10 cellular contexts compared by ENCODE assay signal in the genomic region with DNA sequence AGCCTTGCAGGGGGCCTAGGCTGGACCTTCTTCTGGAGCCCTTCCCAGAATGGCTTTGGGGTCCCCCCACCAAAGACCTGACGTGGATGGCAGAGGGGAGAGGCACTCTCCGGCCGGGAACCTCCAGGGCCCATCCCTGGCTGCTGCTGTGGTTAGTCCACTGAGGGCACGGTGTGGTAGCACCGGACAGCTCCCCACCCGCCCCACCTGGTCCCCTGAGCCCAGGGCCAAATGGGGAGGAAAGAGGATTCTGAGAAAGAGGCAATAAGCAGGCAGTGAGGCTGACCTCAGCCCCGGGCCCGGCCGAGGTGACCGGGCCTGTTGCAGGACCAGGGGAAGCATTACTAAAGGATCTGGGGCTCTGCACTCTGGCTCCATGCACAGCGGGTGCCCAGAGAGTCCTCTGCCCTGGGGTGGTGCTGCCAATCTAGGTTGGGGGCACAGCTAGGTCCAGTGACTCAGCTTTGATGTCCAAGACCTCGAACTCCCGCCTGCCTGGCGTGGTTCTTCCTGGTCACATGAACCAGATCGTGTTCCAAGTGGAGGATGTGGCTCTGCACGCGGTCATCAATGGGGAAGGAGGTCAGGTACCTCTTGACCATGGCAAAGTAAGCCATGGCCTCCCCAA. TPM values are rescaled to one million over a fixed set of nuclear protein-coding genes. Genes with fewer than 3 reads are reported as not detected.
DNase-seq lines count a peak whose midpoint lies in the region; ATAC-seq, FAIRE-seq and TF ChIP-seq lines count a peak whose summit lies in the region.
"Had no signal": no experiment of that assay in that cellular context is flagged by ENCODE, and none has a peak within 500 bp of the region (broad histone marks: within the 10 kb centered on the region; RNA-seq: fewer than 3 reads in every experiment).

No MANE protein-coding gene starts in this region.

- TF ChIP-seq RAD21 in GM12878 (IDR thresholded peaks at IDR 0.05; ENCODE audit: insufficient read depth, low read depth, low read length), result no peak

- H3K36me3 Mint-ChIP-seq in GM23338 (ENCODE audit: low read depth), result peaks cover 6% of the 10 kb centered on the region

- H3K36me3 ChIP-seq in GM23338 (ENCODE audit: insufficient read depth) (no peaks in the 10 kb centered on the region), GM12878 (ENCODE audit: control insufficient read depth in 2 of 2, insufficient read depth in 2 of 2, low read length in 1 of 2) (no peaks in the 10 kb centered on the region), muscle layer of duodenum (ENCODE audit: control insufficient read depth in 1 of 2, insufficient read depth in 2 of 2, low read length in 2 of 2) (no peaks in the 10 kb centered on the region)
- H3K36me3 ChIP-seq: adrenal gland had no signal

- H2AFZ ChIP-seq in GM23338 (no peak overlapping the region), GM12878 (ENCODE audit: control insufficient read depth, low read depth, low read length) (no peak overlapping the region)

- intact Hi-C loops in GM12878 (cut with micrococcal nuclease; ENCODE audit: unreplicated experiment), result loop anchor here (5.0 to 10.0 kb wide), 2 partner anchors 67 to 230 kb away; partner anchors contain the start of gene RNF24

- H4K20me1 ChIP-seq in GM23338 (replicated peaks; ENCODE audit: insufficient read depth), result peaks cover 25% of the 10 kb centered on the region
- H4K20me1 ChIP-seq in GM12878 (ENCODE audit: control insufficient read depth, insufficient read depth), result no peaks in the 10 kb centered on the region

- H3K27me3 ChIP-seq in GM23338 (ENCODE audit: insufficient read depth), result peaks cover 45% of the 10 kb centered on the region
- peaks cover 0 to 2% of the 10 kb centered on the region in 2 experiments; a peak in 1 of 4 replicates for H3K27me3 ChIP-seq in GM12878 (replicated peaks in 1 of 2; ENCODE audit: control insufficient read depth in 2 of 2, insufficient read depth in 2 of 2, low read length in 1 of 2)
- H3K27me3 ChIP-seq in muscle layer of duodenum (ENCODE audit: low read depth, low read length), result no peaks in the 10 kb centered on the region
- H3K27me3 ChIP-seq: adrenal gland had no signal

- H3K4me3 Mint-ChIP-seq in GM23338, result peak overlapping the region; percentile 39; the same call in 1 of the 3 replicates

- ATAC-seq in GM23338 (no peak), GM12878 (no peak), GM21576 (IDR thresholded peaks at IDR 0.05; ENCODE audit: unreplicated experiment) (no peak)

- CTCF ChIA-PET in GM12878 (lab: Yijun Ruan, JAX), result interaction anchor here (0.5 to 1.4 kb wide), 2 partner anchors 16 to 18 kb away, joined by 3 to 4 read pairs; no protein-coding TSS in a partner anchor

- H3K79me2 ChIP-seq in GM23338 (replicated peaks; ENCODE audit: insufficient read depth) (no peaks in the 10 kb centered on the region; the same call in 1 of the 2 replicates), GM12878 (ENCODE audit: control insufficient read depth, insufficient read depth, low read length) (peaks cover 14% of the 10 kb centered on the region)

- no peaks in the 10 kb centered on the region for H3K9me2 ChIP-seq in GM23338 (ENCODE audit: insufficient read depth)

- no peak overlapping the region for H3K9ac ChIP-seq in GM12878 (ENCODE audit: control insufficient read depth, insufficient read depth, low read length)

- TSS peak; percentile 97 for BruUV-seq in GM12878 (replicated peaks; lab: Mats Ljungman, UMichigan)

- H3F3A ChIP-seq in GM23338 (replicated peaks; ENCODE audit: low read depth), result peaks cover 7% of the 10 kb centered on the region; the same call in 1 of the 2 replicates

- POLR2A ChIA-PET in GM12878 (lab: Charles Lee), result no interaction called here

- peaks cover 18% of the 10 kb centered on the region for H3K27me3 Mint-ChIP-seq in GM23338 (ENCODE audit: insufficient read depth, low read depth, poor library complexity)

- peaks cover 27% of the 10 kb centered on the region for H3K4me1 Mint-ChIP-seq in GM23338

- TF ChIP-seq EP300 in GM12878 (IDR thresholded peaks at IDR 0.05; ENCODE audit: borderline replicate concordance in 1 of 2, control insufficient read depth in 1 of 2, low read depth in 2 of 2, low read length in 2 of 2), result no peak

- SMC1A ChIA-PET in GM12878 (lab: Charles Lee; ENCODE audit: uncharacterized antibody, unreplicated experiment), result no interaction called here

- RAD21 ChIA-PET in GM12878 (lab: Charles Lee; ENCODE audit: unreplicated experiment), result no interaction called here

- H3K27ac ChIP-seq in 22Rv1 (peak overlapping the region; percentile 80), GM23338 (ENCODE audit: low read depth) (no peak overlapping the region), GM12878 (ENCODE audit: control insufficient read depth, insufficient read depth) (no peak overlapping the region), muscle layer of duodenum (ENCODE audit: low read length) (no peak overlapping the region)

- in situ Hi-C loops in GM12878 (cut with MboI), result loop anchor here (5.0 kb wide), 1 partner anchor 303 kb away; no protein-coding TSS in a partner anchor

- no peaks in the 10 kb centered on the region for H3K9me3 ChIP-seq in GM12878 (replicated peaks; ENCODE audit: control insufficient read depth, insufficient read depth, low read length)
- H3K9me3 ChIP-seq in muscle layer of duodenum (ENCODE audit: control insufficient read depth in 1 of 2, low read length in 2 of 2), result no peaks in the 10 kb centered on the region
- H3K9me3 ChIP-seq: adrenal gland had no signal

- H3K4me3 ChIP-seq in GM23338 (no peak overlapping the region), GM12878 (no peak overlapping the region), muscle layer of duodenum (ENCODE audit: low read depth in 1 of 2, low read length in 2 of 2) (peak overlapping the region; percentile 30 to 73)

- WGBS in GM12878 (ENCODE audit: insufficient coverage, insufficient replicate concordance, low lambda C conversion rate, missing lambda C conversion rate), result 92% methylated on average over 17 of the region's 17 CpGs

- no peaks in the 10 kb centered on the region for H3K9me3 Mint-ChIP-seq in GM23338

- H3K4me2 ChIP-seq in GM23338, result no peak overlapping the region
- H3K4me2 ChIP-seq in GM12878 (ENCODE audit: control insufficient read depth, insufficient read depth), result peak overlapping the region; percentile 72

- H3K27ac Mint-ChIP-seq in GM23338, result no peak overlapping the region

- no peak for TF ChIP-seq POLR2A in GM12878 (IDR thresholded peaks at IDR 0.05; ENCODE audit: low read depth, low read length)

- H3K4me1 ChIP-seq in GM23338 (ENCODE audit: insufficient read depth), result peaks cover 7% of the 10 kb centered on the region; the same call in 1 of the 2 replicates
- peaks cover 17% of the 10 kb centered on the region for H3K4me1 ChIP-seq in GM12878 (ENCODE audit: control insufficient read depth, insufficient read depth, low read length)
- peaks cover 16 to 41% of the 10 kb centered on the region in 2 donors for H3K4me1 ChIP-seq in muscle layer of duodenum (ENCODE audit: control insufficient read depth in 1 of 2, insufficient read depth in 2 of 2, low read length in 2 of 2)

- no peak for FAIRE-seq in GM12878 (lab: Jason Lieb, UNC)

- no peak for DNase-seq in GM23338 (ENCODE audit: low spot score)
- no peak for DNase-seq in GM12878 (ENCODE audit: low read depth, low spot score)
- no peak for DNase-seq in NOMO-1 treated with DMSO at 0.1 percent for 48 hours (lab: John Stamatoyannopoulos, UW; ENCODE audit: unreplicated experiment)
- DNase-seq in NCI-H748 treated with DMSO at 0.1 percent for 48 hours (lab: John Stamatoyannopoulos, UW), result no peak
- DNase-seq in NCI-H2107 treated with DMSO at 0.1 percent for 48 hours (lab: John Stamatoyannopoulos, UW; ENCODE audit: unreplicated experiment), result no peak
- DNase-seq: DMS79 had no signal

- no peak for TF ChIP-seq CTCF in 22Rv1 (IDR thresholded peaks at IDR 0.05)
- TF ChIP-seq CTCF in GM23338 (conservative IDR thresholded peaks at IDR 0.05; ENCODE audit: low read depth in 2 of 2), result no peak
- TF ChIP-seq CTCF in GM12878 (IDR thresholded peaks at IDR 0.05 in 2 of 3, conservative IDR thresholded peaks at IDR 0.05 in 1 of 3; ENCODE audit: control insufficient read depth in 2 of 3, extremely low read depth in 1 of 3, insufficient read depth in 1 of 3, low read depth in 3 of 3, low read length in 3 of 3), result no peak

RNA-seq across cellular contexts. Expression of gene CENPB, which starts 2.2 kb away (rescaled TPM):
- 44.3 and 52.1 TPM in 2 replicates for total RNA-seq in GM23338 (2014; rRNA removed; shearing (Covaris generic))
- polyA plus RNA-seq in GM23338 (2016; fragmentation: Nextera tagmentation; extraction: Ambion mirVana) (9.5 and 10.8 TPM in 2 replicates), GM12878 (2011; rRNA removed) (4.3 and 7.1 TPM in 2 replicates), GM12878 (2014; fragmentation: Illumina TruSeq; extraction: Trizol) (10.9 and 20.9 TPM in 2 replicates), GM12878 (2014; fragmentation: Nextera tagmentation; extraction: Ambion mirVana) (under 1 TPM; 0.16 to 0.29 TPM), GM12878 (2014; rRNA removed) (35.5 and 44.8 TPM in 2 replicates), GM12878 (2016; fragmentation: Nextera tagmentation; extraction: Ambion mirVana) (1 to 10 TPM; 1.6 to 2.4 TPM)
- 8.8 and 11.3 TPM in 2 replicates for total RNA-seq in GM12878 (2013; cell fraction: nucleolus; rRNA removed)
- total RNA-seq in GM12878 (2014; rRNA removed) (56.6 and 68.6 TPM in 2 replicates), GM12878 (2014; rRNA removed; fragmentation: Illumina TruSeq; extraction: Trizol) (24.4 and 27.6 TPM in 2 replicates), GM12878 (2021) (68.3 and 71.2 TPM in 2 replicates)
- 12.5 TPM for polyA plus RNA-seq in GM12878 (2011; ENCODE audit: low read depth)
- polyA plus RNA-seq in GM12878 (2011; cell fraction: cytosol; rRNA removed), result 8.8 and 12.2 TPM in 2 replicates
- 9.5 and 12.9 TPM in 2 replicates for polyA plus RNA-seq in GM12878 (2011; cell fraction: nucleus; rRNA removed)
- 24.5 and 35.6 TPM in 2 replicates for polyA plus RNA-seq in GM12878 (2012)
- polyA minus RNA-seq in GM12878 (2011; rRNA and poly(A)+ RNA removed), result 8.2 and 15.1 TPM in 2 replicates
- polyA minus RNA-seq in GM12878 (2011; cell fraction: cytosol; rRNA and poly(A)+ RNA removed), result 8.4 and 9.0 TPM in 2 replicates
- polyA minus RNA-seq in GM12878 (2011; cell fraction: nucleus; rRNA and poly(A)+ RNA removed), result 7.0 and 12.8 TPM in 2 replicates

RNA-seq across cellular contexts. Expression of gene SPEF1, which starts 3.1 kb away (rescaled TPM):
- 0.69 and 1.3 TPM in 2 replicates for total RNA-seq in GM23338 (2014; rRNA removed; shearing (Covaris generic))
- polyA plus RNA-seq in GM23338 (2016; fragmentation: Nextera tagmentation; extraction: Ambion mirVana) (0.68 and 0.85 TPM in 2 replicates), GM12878 (2011; rRNA removed) (not detected in 2 replicates), GM12878 (2014; fragmentation: Illumina TruSeq; extraction: Trizol) (not detected in 2 replicates), GM12878 (2014; fragmentation: Nextera tagmentation; extraction: Ambion mirVana) (not detected), GM12878 (2014; rRNA removed) (0.06 and 0.12 TPM in 2 replicates), GM12878 (2016; fragmentation: Nextera tagmentation; extraction: Ambion mirVana) (not detected)
- total RNA-seq in GM12878 (2013; cell fraction: nucleolus; rRNA removed), result not detected in 2 replicates
- total RNA-seq in GM12878 (2014; rRNA removed) (not detected in 2 replicates), GM12878 (2014; rRNA removed; fragmentation: Illumina TruSeq; extraction: Trizol) (not detected in 2 replicates), GM12878 (2021) (not detected in 2 replicates)
- polyA plus RNA-seq in GM12878 (2011; ENCODE audit: low read depth), result not detected
- polyA plus RNA-seq in GM12878 (2011; cell fraction: cytosol; rRNA removed), result not detected in 2 replicates
- 0.18 and 0.29 TPM in 2 replicates for polyA plus RNA-seq in GM12878 (2011; cell fraction: nucleus; rRNA removed)
- polyA plus RNA-seq in GM12878 (2012), result 0.09 TPM in 1 of 2 replicates, not detected in the other
- not detected in 2 replicates for polyA minus RNA-seq in GM12878 (2011; rRNA and poly(A)+ RNA removed)
- polyA minus RNA-seq in GM12878 (2011; cell fraction: cytosol; rRNA and poly(A)+ RNA removed), result not detected in 2 replicates
- polyA minus RNA-seq in GM12878 (2011; cell fraction: nucleus; rRNA and poly(A)+ RNA removed), result 0.12 TPM in 1 of 2 replicates, not detected in the other

RNA-seq across cellular contexts. Expression of gene CDC25B, which starts 11.8 kb away (rescaled TPM):
- 19.9 and 33.0 TPM in 2 replicates for total RNA-seq in GM23338 (2014; rRNA removed; shearing (Covaris generic))
- 9.8 and 10.5 TPM in 2 replicates for polyA plus RNA-seq in GM23338 (2016; fragmentation: Nextera tagmentation; extraction: Ambion mirVana)
- total RNA-seq in GM12878 (2013; cell fraction: nucleolus; rRNA removed), result 19.8 and 20.9 TPM in 2 replicates
- total RNA-seq in GM12878 (2014; rRNA removed), result 18.5 and 20.7 TPM in 2 replicates
- 11.2 and 13.0 TPM in 2 replicates for total RNA-seq in GM12878 (2014; rRNA removed; fragmentation: Illumina TruSeq; extraction: Trizol)
- 58.8 and 58.9 TPM in 2 replicates for total RNA-seq in GM12878 (2021)
- 13.9 TPM for polyA plus RNA-seq in GM12878 (2011; ENCODE audit: low read depth)
- 11.2 and 20.2 TPM in 2 replicates for polyA plus RNA-seq in GM12878 (2011; rRNA removed)
- polyA plus RNA-seq in GM12878 (2011; cell fraction: cytosol; rRNA removed), result 33.1 and 37.6 TPM in 2 replicates
- 145 and 172 TPM in 2 replicates for polyA plus RNA-seq in GM12878 (2011; cell fraction: nucleus; rRNA removed)
- 27.8 and 28.4 TPM in 2 replicates for polyA plus RNA-seq in GM12878 (2012)
- polyA plus RNA-seq in GM12878 (2014; fragmentation: Illumina TruSeq; extraction: Trizol), result 25.1 and 36.9 TPM in 2 replicates
- polyA plus RNA-seq in GM12878 (2014; fragmentation: Nextera tagmentation; extraction: Ambion mirVana), result 1 to 10 TPM; 4.6 to 8.6 TPM
- 37.0 and 44.2 TPM in 2 replicates for polyA plus RNA-seq in GM12878 (2014; rRNA removed)
- 10 to 100 TPM; 28.4 to 28.7 TPM for polyA plus RNA-seq in GM12878 (2016; fragmentation: Nextera tagmentation; extraction: Ambion mirVana)
- polyA minus RNA-seq in GM12878 (2011; rRNA and poly(A)+ RNA removed), result 11.0 and 22.2 TPM in 2 replicates
- 12.4 and 15.6 TPM in 2 replicates for polyA minus RNA-seq in GM12878 (2011; cell fraction: cytosol; rRNA and poly(A)+ RNA removed)
- 13.5 and 22.2 TPM in 2 replicates for polyA minus RNA-seq in GM12878 (2011; cell fraction: nucleus; rRNA and poly(A)+ RNA removed)

RNA-seq across cellular contexts. Expression of gene ADISSP, which starts 16.8 kb away (rescaled TPM):
- 79.0 and 86.6 TPM in 2 replicates for total RNA-seq in GM23338 (2014; rRNA removed; shearing (Covaris generic))
- polyA plus RNA-seq in GM23338 (2016; fragmentation: Nextera tagmentation; extraction: Ambion mirVana) (126 and 131 TPM in 2 replicates), GM12878 (2011; rRNA removed) (6.9 and 22.6 TPM in 2 replicates), GM12878 (2014; fragmentation: Illumina TruSeq; extraction: Trizol) (2.3 and 17.5 TPM in 2 replicates), GM12878 (2014; fragmentation: Nextera tagmentation; extraction: Ambion mirVana) (1 to 10 TPM in 1 of 2 experiments, under 1 TPM in 1; 0.80 to 7.6 TPM), GM12878 (2014; rRNA removed) (50.2 and 62.0 TPM in 2 replicates), GM12878 (2016; fragmentation: Nextera tagmentation; extraction: Ambion mirVana) (10 to 100 TPM; 90.8 to 96.3 TPM)
- total RNA-seq in GM12878 (2013; cell fraction: nucleolus; rRNA removed), result 2.7 and 3.8 TPM in 2 replicates
- total RNA-seq in GM12878 (2014; rRNA removed) (59.2 and 64.5 TPM in 2 replicates), GM12878 (2014; rRNA removed; fragmentation: Illumina TruSeq; extraction: Trizol) (25.2 and 27.1 TPM in 2 replicates), GM12878 (2021) (65.9 and 67.5 TPM in 2 replicates)
- 5.7 TPM for polyA plus RNA-seq in GM12878 (2011; ENCODE audit: low read depth)
- 42.5 and 66.1 TPM in 2 replicates for polyA plus RNA-seq in GM12878 (2011; cell fraction: cytosol; rRNA removed)
- 25.9 and 34.8 TPM in 2 replicates for polyA plus RNA-seq in GM12878 (2011; cell fraction: nucleus; rRNA removed)
- polyA plus RNA-seq in GM12878 (2012), result 22.4 and 26.6 TPM in 2 replicates
- polyA minus RNA-seq in GM12878 (2011; rRNA and poly(A)+ RNA removed), result 16.0 and 29.6 TPM in 2 replicates
- polyA minus RNA-seq in GM12878 (2011; cell fraction: cytosol; rRNA and poly(A)+ RNA removed), result 16.8 and 25.3 TPM in 2 replicates
- polyA minus RNA-seq in GM12878 (2011; cell fraction: nucleus; rRNA and poly(A)+ RNA removed), result 6.3 and 9.6 TPM in 2 replicates

RNA-seq across cellular contexts. Expression of gene AP5S1, which starts 36.0 kb away (rescaled TPM):
- total RNA-seq in GM23338 (2014; rRNA removed; shearing (Covaris generic)), result 1.2 and 1.8 TPM in 2 replicates
- polyA plus RNA-seq in GM23338 (2016; fragmentation: Nextera tagmentation; extraction: Ambion mirVana) (1.8 and 2.8 TPM in 2 replicates), GM12878 (2011; rRNA removed) (1.7 and 3.8 TPM in 2 replicates), GM12878 (2014; fragmentation: Illumina TruSeq; extraction: Trizol) (1.8 and 3.8 TPM in 2 replicates), GM12878 (2014; fragmentation: Nextera tagmentation; extraction: Ambion mirVana) (1 to 10 TPM; 4.4 to 5.8 TPM), GM12878 (2014; rRNA removed) (9.7 and 11.1 TPM in 2 replicates), GM12878 (2016; fragmentation: Nextera tagmentation; extraction: Ambion mirVana) (10 to 100 TPM; 10.5 to 13.1 TPM)
- total RNA-seq in GM12878 (2013; cell fraction: nucleolus; rRNA removed), result 7.0 and 7.1 TPM in 2 replicates
- total RNA-seq in GM12878 (2014; rRNA removed) (11.6 and 13.2 TPM in 2 replicates), GM12878 (2014; rRNA removed; fragmentation: Illumina TruSeq; extraction: Trizol) (3.8 and 4.7 TPM in 2 replicates), GM12878 (2021) (12.3 and 12.4 TPM in 2 replicates)
- polyA plus RNA-seq in GM12878 (2011; ENCODE audit: low read depth), result 3.5 TPM
- 6.4 and 8.4 TPM in 2 replicates for polyA plus RNA-seq in GM12878 (2011; cell fraction: cytosol; rRNA removed)
- 3.8 and 5.3 TPM in 2 replicates for polyA plus RNA-seq in GM12878 (2011; cell fraction: nucleus; rRNA removed)
- 7.3 and 11.5 TPM in 2 replicates for polyA plus RNA-seq in GM12878 (2012)
- polyA minus RNA-seq in GM12878 (2011; rRNA and poly(A)+ RNA removed), result 3.9 and 8.0 TPM in 2 replicates
- 1.8 and 3.9 TPM in 2 replicates for polyA minus RNA-seq in GM12878 (2011; cell fraction: cytosol; rRNA and poly(A)+ RNA removed)
- 4.0 and 7.7 TPM in 2 replicates for polyA minus RNA-seq in GM12878 (2011; cell fraction: nucleus; rRNA and poly(A)+ RNA removed)

Comparison
In these comparisons a context has a peak if more than half of its experiments do, and no peak if none do; other contexts are left out.
1. H3K4me3 ChIP-seq: peak in muscle layer of duodenum (2 of 2); none in GM23338 (single experiment) and GM12878 (single experiment).